Comparison of ENCODE assay signal across 23 cellular contexts in genomic region chr10:58027431-58027830, GRCh38.
DNase-seq lines count a peak whose midpoint lies in the region; ATAC-seq lines count a peak whose summit lies in the region.
"Had no signal": no experiment of that assay in that cellular context is flagged by ENCODE, and none has a peak within 500 bp of the region (broad histone marks: within the 10 kb centered on the region; RNA-seq: fewer than 3 reads in every experiment).

No MANE protein-coding gene starts in this region.

- H3K79me2 ChIP-seq in ACC112 (ENCODE audit: control insufficient read depth, insufficient read depth, low read length, unreplicated experiment): no peaks in the 10 kb centered on the region

- no peaks in the 10 kb centered on the region for H3K79me1 ChIP-seq in mesenchymal stem cell (replicated peaks; ENCODE audit: low read length, poor library complexity, severe bottlenecking)

- H4K91ac ChIP-seq in mesenchymal stem cell (ENCODE audit: low read length): no peak overlapping the region

- DNase-seq in EH (ENCODE audit: low read depth) (peak; percentile 60), RPMI7951 (ENCODE audit: low read depth) (peak; percentile 52), mesenchymal stem cell (no peak), AML-193 (lab: John Stamatoyannopoulos, UW) (no peak)
- DNase-seq in activated CD8-positive, alpha-beta memory T cell treated with anti-CD3 and anti-CD28 coated beads for 24 hours: no peak
- DNase-seq: activated CD4-positive, alpha-beta memory T cell treated with anti-CD3 and anti-CD28 coated beads for 36 hours; activated gamma-delta T cell; CD4-positive, alpha-beta T cell; effector CD8-positive, alpha-beta T cell; foreskin keratinocyte; H7; Kasumi-1; NCI-H1048; nucleus accumbens; SIG-M5; stimulated activated CD4-positive, alpha-beta T cell treated with anti-CD3 and anti-CD28 coated beads, Interleukin-2, amount 100 ng/mL, for 24 hours; T-cell had no signal

- ATAC-seq in GM19397 (IDR thresholded peaks at IDR 0.05; ENCODE audit: unreplicated experiment): no peak
- ATAC-seq: activated CD4-positive, CD25-positive, alpha-beta regulatory T cell treated with anti-CD3 and anti-CD28 coated beads, Interleukin-2, amount 50 U/mL, for 24 hours; foreskin keratinocyte; stimulated activated memory B cell treated with anti-CD40 and anti-IgM and Interleukin-4, amounts not matched to agents 10 μg/mL and 1 μg/mL and 100 μg/mL, for 72 hours; T-cell had no signal

- H3K27me3 ChIP-seq in ACC112 (ENCODE audit: insufficient read depth, low read length) (no peaks in the 10 kb centered on the region), mesenchymal stem cell (ENCODE audit: control insufficient read depth in 1 of 2, insufficient read depth in 1 of 2, low read length in 2 of 2) (no peaks in the 10 kb centered on the region)
- H3K27me3 ChIP-seq: foreskin keratinocyte, suprapubic skin had no signal

- no peak overlapping the region for H3K9ac ChIP-seq in mesenchymal stem cell (ENCODE audit: low read length)

- no peak overlapping the region for H4K8ac ChIP-seq in mesenchymal stem cell (ENCODE audit: low read length)

- H2BK12ac ChIP-seq in mesenchymal stem cell (ENCODE audit: low read length in 2 of 2): no peak overlapping the region

- H3K36me3 ChIP-seq in ACC112 (ENCODE audit: insufficient read depth, low read length) (no peaks in the 10 kb centered on the region), mesenchymal stem cell (ENCODE audit: control insufficient read depth in 1 of 2, insufficient read depth in 2 of 2, low read depth in 1 of 2, low read length in 2 of 2) (no peaks in the 10 kb centered on the region)
- H3K36me3 ChIP-seq: suprapubic skin had no signal

- H2BK5ac ChIP-seq in mesenchymal stem cell (ENCODE audit: low read depth, low read length, poor library complexity, severe bottlenecking): no peak overlapping the region

- H3K18ac ChIP-seq in mesenchymal stem cell (ENCODE audit: low read depth in 1 of 2, low read length in 2 of 2): no peak overlapping the region

- H3K9me3 ChIP-seq in mesenchymal stem cell (ENCODE audit: control insufficient read depth, low read length): no peaks in the 10 kb centered on the region
- H3K9me3 ChIP-seq: suprapubic skin had no signal

- H3K23ac ChIP-seq in mesenchymal stem cell (ENCODE audit: low read length in 2 of 2): no peak overlapping the region

- H3K4me1 ChIP-seq in ACC112 (ENCODE audit: control insufficient read depth, insufficient read depth, low read length, unreplicated experiment) (peaks cover 54% of the 10 kb centered on the region), mesenchymal stem cell (ENCODE audit: control insufficient read depth, insufficient read depth, low read depth, low read length) (peaks cover 2% of the 10 kb centered on the region)
- H3K4me1 ChIP-seq: suprapubic skin had no signal

- H3K4me3 ChIP-seq in ACC112 (ENCODE audit: low read depth, low read length): no peak overlapping the region; the same call in 1 of the 2 replicates
- H3K4me3 ChIP-seq in mesenchymal stem cell (ENCODE audit: insufficient read depth in 1 of 2, low read depth in 1 of 2, low read length in 2 of 2): no peak overlapping the region
- H3K4me3 ChIP-seq: smooth muscle cell, suprapubic skin had no signal

- H3K27ac ChIP-seq in ACC112 (ENCODE audit: low read depth, low read length) (peak overlapping the region; percentile 76; the same call in 1 of the 2 replicates), mesenchymal stem cell (ENCODE audit: low read length, poor library complexity, severe bottlenecking) (peak overlapping the region; percentile 20)
- H3K27ac ChIP-seq: foreskin keratinocyte, suprapubic skin had no signal

- 63% methylated on average over 1 of the region's 1 CpG for WGBS in mesenchymal stem cell

- H3K4me2 ChIP-seq in mesenchymal stem cell (ENCODE audit: low read length, poor library complexity, severe bottlenecking): no peak overlapping the region
- H3K4me2 ChIP-seq: smooth muscle cell had no signal

- H2BK15ac ChIP-seq in mesenchymal stem cell (ENCODE audit: low read depth, poor library complexity, severe bottlenecking): no peak overlapping the region

- H2AK5ac ChIP-seq in mesenchymal stem cell (ENCODE audit: low read length, severe bottlenecking): no peak overlapping the region

- H3K4ac ChIP-seq in mesenchymal stem cell (ENCODE audit: low read depth in 1 of 2, low read length in 2 of 2): no peak overlapping the region

- no peak overlapping the region for H3K14ac ChIP-seq in mesenchymal stem cell (ENCODE audit: low read length in 2 of 2)

- H2BK120ac ChIP-seq in mesenchymal stem cell (ENCODE audit: low read depth, low read length): no peak overlapping the region

- H2AFZ ChIP-seq in ACC112 (ENCODE audit: low read length, unreplicated experiment) (no peak overlapping the region), mesenchymal stem cell (ENCODE audit: low read depth, low read length) (no peak overlapping the region)

Comparison
In these comparisons a context has a peak if more than half of its experiments do, and no peak if none do; other contexts are left out.
1. DNase-seq: peak in EH (single experiment) and RPMI7951 (single experiment); none in mesenchymal stem cell (single experiment), AML-193 (0 of 2) and activated CD8-positive, alpha-beta memory T cell treated with anti-CD3 and anti-CD28 coated beads for 24 hours (single experiment).